Comparison of ENCODE assay signal across 26 cellular contexts in genomic region chr9:124386201-124386600, GRCh38. TPM values are rescaled to one million over a fixed set of nuclear protein-coding genes. Genes with fewer than 3 reads are reported as not detected.
DNase-seq lines count a peak whose midpoint lies in the region; ATAC-seq and TF ChIP-seq lines count a peak whose summit lies in the region.
"Had no signal": no experiment of that assay in that cellular context is flagged by ENCODE, and none has a peak within 500 bp of the region (broad histone marks: within the 10 kb centered on the region; RNA-seq: fewer than 3 reads in every experiment).

No MANE protein-coding gene starts in this region.

- H3K27ac ChIP-seq in hepatocyte, result peak overlapping the region; percentile 60
- H3K27ac ChIP-seq: 22Rv1, esophagus muscularis mucosa, psoas muscle, upper lobe of left lung had no signal

- WGBS in hepatocyte (ENCODE audit: low lambda C conversion rate, missing lambda C conversion rate), result 59% methylated on average over 3 of the region's 3 CpGs

- no peak overlapping the region for H3K4me3 ChIP-seq in hepatocyte
- H3K4me3 ChIP-seq: esophagus muscularis mucosa, gastrocnemius medialis, lung, psoas muscle, upper lobe of left lung had no signal

- H2AFZ ChIP-seq in hepatocyte, result no peak overlapping the region

- H3K9me3 ChIP-seq in hepatocyte (ENCODE audit: low read depth), result no peaks in the 10 kb centered on the region
- H3K9me3 ChIP-seq: esophagus muscularis mucosa, gastrocnemius medialis, psoas muscle, upper lobe of left lung had no signal

- no peaks in the 10 kb centered on the region for H3K9me3 Mint-ChIP-seq in progenitor cell of endocrine pancreas (ENCODE audit: low read depth)
- H3K9me3 Mint-ChIP-seq: activated T-cell treated with anti-CD3 and anti-CD28 coated beads, Interleukin-2, amount 50 U/mL, for 24 hours; brain; CD4-positive, alpha-beta memory T cell had no signal

- TF ChIP-seq CTCF in hepatocyte (IDR thresholded peaks at IDR 0.05; ENCODE audit: poor library complexity) (no peak), progenitor cell of endocrine pancreas (IDR thresholded peaks at IDR 0.05; ENCODE audit: unreplicated experiment) (no peak)

- ATAC-seq in GM19452 (IDR thresholded peaks at IDR 0.05; ENCODE audit: unreplicated experiment), result no peak
- no peak for ATAC-seq in GM21526 (IDR thresholded peaks at IDR 0.05; ENCODE audit: low FRiP score, unreplicated experiment)
- ATAC-seq: activated CD8-positive, alpha-beta T cell treated with anti-CD3 and anti-CD28 coated beads, Interleukin-2, amount 10 ng/mL, durations not matched to agents 7 days and 5 days; gastrocnemius medialis; psoas muscle; Right ventricle myocardium inferior had no signal

- no peaks in the 10 kb centered on the region for H3K27me3 Mint-ChIP-seq in progenitor cell of endocrine pancreas
- H3K27me3 Mint-ChIP-seq: activated T-cell treated with anti-CD3 and anti-CD28 coated beads, Interleukin-2, amount 50 U/mL, for 24 hours; brain; CD4-positive, alpha-beta memory T cell had no signal

- H3K36me3 ChIP-seq in hepatocyte (replicated peaks; ENCODE audit: insufficient read depth, low read depth), result no peaks in the 10 kb centered on the region

- peaks cover 65% of the 10 kb centered on the region for H3K4me1 Mint-ChIP-seq in progenitor cell of endocrine pancreas (ENCODE audit: low read depth)

- H3K4me1 ChIP-seq in hepatocyte (ENCODE audit: insufficient read depth), result peaks cover 34% of the 10 kb centered on the region

- peaks cover 54% of the 10 kb centered on the region for H4K20me1 ChIP-seq in hepatocyte (ENCODE audit: insufficient read depth, poor library complexity, severe bottlenecking)

- no peaks in the 10 kb centered on the region for H3K9me2 ChIP-seq in hepatocyte (replicated peaks; ENCODE audit: insufficient read depth)

- H3K4me2 ChIP-seq in hepatocyte, result peak overlapping the region; percentile 61

- H3K27ac Mint-ChIP-seq in progenitor cell of endocrine pancreas, result peak overlapping the region; percentile 88
- H3K27ac Mint-ChIP-seq: activated CD8-positive, alpha-beta T cell treated with anti-CD3 and anti-CD28 coated beads, Interleukin-2, amount 10 ng/mL, durations not matched to agents 7 days and 5 days; activated T-cell treated with anti-CD3 and anti-CD28 coated beads, Interleukin-2, amount 50 U/mL, for 24 hours; CD4-positive, alpha-beta memory T cell had no signal

- H3K4me3 Mint-ChIP-seq in progenitor cell of endocrine pancreas (ENCODE audit: low read depth), result no peak overlapping the region
- H3K4me3 Mint-ChIP-seq: activated CD8-positive, alpha-beta T cell treated with anti-CD3 and anti-CD28 coated beads, Interleukin-2, amount 10 ng/mL, durations not matched to agents 7 days and 5 days; activated T-cell treated with anti-CD3 and anti-CD28 coated beads, Interleukin-2, amount 50 U/mL, for 24 hours; CD4-positive, alpha-beta memory T cell had no signal

- peaks cover 10% of the 10 kb centered on the region for H3K36me3 Mint-ChIP-seq in progenitor cell of endocrine pancreas (ENCODE audit: insufficient read depth)

- peaks cover 67% of the 10 kb centered on the region for H3K79me2 ChIP-seq in hepatocyte

- H3K27me3 ChIP-seq in hepatocyte, result no peaks in the 10 kb centered on the region
- H3K27me3 ChIP-seq: esophagus muscularis mucosa, gastrocnemius medialis, upper lobe of left lung had no signal

- DNase-seq in NCI-H510A treated with DMSO at 0.1 percent for 48 hours (lab: John Stamatoyannopoulos, UW) (peak; percentile 40), NCI-H510A (lab: John Stamatoyannopoulos, UW) (no peak), NCI-H69 (lab: John Stamatoyannopoulos, UW) (peak; percentile 16), hepatocyte (ENCODE audit: low spot score) (peak; percentile 57), progenitor cell of endocrine pancreas (ENCODE audit: low spot score, unreplicated experiment) (no peak)
- no peak for DNase-seq in activated CD4-positive, alpha-beta T cell treated with anti-CD3 and anti-CD28 coated beads, Interleukin-2, amount 50 U/mL, for 48 hours
- DNase-seq: activated CD4-positive, CD25-positive, alpha-beta regulatory T cell treated with anti-CD3 and anti-CD28 coated beads, Interleukin-2, amount 50 U/mL, for 72 hours; activated CD8-positive, alpha-beta T cell treated with anti-CD3 and anti-CD28 coated beads, Interleukin-2, amount 10 ng/mL, durations not matched to agents 7 days and 5 days; activated T-cell treated with anti-CD3 and anti-CD28 coated beads, Interleukin-2, amount 50 U/mL, for 24 hours; CD4-positive, alpha-beta memory T cell; effector memory CD4-positive, alpha-beta T cell; gastrocnemius medialis; GOT3; hypothalamus; NCI-H187; NCI-H2171 treated with DMSO at 0.1 percent for 48 hours; NCI-H748 treated with DMSO at 0.1 percent for 48 hours; psoas muscle; upper lobe of left lung had no signal

RNA-seq across cellular contexts. Expression of gene PSMB7, which starts 29.0 kb away (rescaled TPM):
- 197 and 212 TPM in 2 replicates for total RNA-seq in hepatocyte
- 189 and 226 TPM in 2 replicates for polyA plus RNA-seq in hepatocyte
- total RNA-seq in progenitor cell of endocrine pancreas, result 143 and 144 TPM in 2 replicates

Comparison
In these comparisons a context has a peak if more than half of its experiments do, and no peak if none do; other contexts are left out.
1. DNase-seq: peak in NCI-H510A treated with DMSO at 0.1 percent for 48 hours (single experiment), NCI-H69 (single experiment) and hepatocyte (single experiment); none in NCI-H510A (single experiment), progenitor cell of endocrine pancreas (single experiment) and activated CD4-positive, alpha-beta T cell treated with anti-CD3 and anti-CD28 coated beads, Interleukin-2, amount 50 U/mL, for 48 hours (0 of 2).